ENCODE assay signal across 12 cellular contexts in the genomic region with DNA sequence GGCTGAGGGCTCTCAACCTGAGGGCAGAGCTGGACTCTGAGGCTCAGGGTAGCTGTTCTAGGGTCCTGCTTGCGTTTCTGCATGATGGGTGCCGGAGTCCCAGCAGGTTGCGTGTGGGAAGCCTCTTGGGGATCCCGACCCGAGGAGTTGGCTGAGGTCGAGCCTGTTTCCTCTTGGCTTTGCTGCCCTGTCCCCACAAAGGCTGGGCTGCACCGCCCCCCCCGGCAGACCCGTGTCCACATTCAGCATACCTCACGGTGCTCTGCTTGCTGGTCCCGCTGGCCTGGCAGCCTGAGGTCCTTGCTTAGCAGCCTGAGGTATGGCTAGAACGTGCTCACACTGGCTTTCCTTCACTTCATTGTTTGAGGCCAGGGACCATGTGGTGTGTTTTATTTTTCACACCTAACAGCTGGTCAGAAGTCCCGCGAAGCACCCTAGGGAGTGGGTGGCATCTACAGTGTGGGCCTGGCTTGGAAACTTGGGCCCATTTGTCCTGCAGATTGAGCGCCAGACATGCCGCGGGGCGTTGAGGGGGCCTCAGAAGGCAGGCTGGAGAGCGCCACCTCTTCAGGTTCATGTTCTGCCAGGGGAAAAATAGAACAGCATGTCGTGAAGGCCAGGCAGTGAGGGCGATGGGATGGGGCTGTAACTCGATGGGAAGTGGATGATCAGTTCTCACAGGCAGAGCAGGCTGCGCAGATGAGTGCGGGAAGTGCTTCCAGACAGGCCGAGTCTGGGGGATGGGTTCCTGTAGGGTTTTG. TPM values are rescaled to one million over a fixed set of nuclear protein-coding genes. Genes with fewer than 3 reads are reported as not detected.
DNase-seq lines count a peak whose midpoint lies in the region; ATAC-seq, FAIRE-seq and TF ChIP-seq lines count a peak whose summit lies in the region.
"Had no signal": no experiment of that assay in that cellular context is flagged by ENCODE, and none has a peak within 500 bp of the region (broad histone marks: within the 10 kb centered on the region; RNA-seq: fewer than 3 reads in every experiment).

No MANE protein-coding gene starts in this region.

- no peaks in the 10 kb centered on the region for H3K9me3 ChIP-seq in HepG2 (ENCODE audit: low read length)
- no peaks in the 10 kb centered on the region for H3K9me3 ChIP-seq in right lobe of liver
- H3K9me3 ChIP-seq in left lung, result no peaks in the 10 kb centered on the region
- H3K9me3 ChIP-seq in mammary epithelial cell (replicated peaks; ENCODE audit: insufficient read depth, low read length), result no peaks in the 10 kb centered on the region
- no peaks in the 10 kb centered on the region for H3K9me3 ChIP-seq in SK-N-SH
- H3K9me3 ChIP-seq: mucosa of descending colon had no signal

- H3K9ac ChIP-seq in HepG2 (ENCODE audit: insufficient read depth, low read depth, low read length) (no peak overlapping the region), mammary epithelial cell (ENCODE audit: insufficient read depth, low read length) (no peak overlapping the region), SK-N-SH (no peak overlapping the region)

- POLR2A ChIA-PET in HepG2 (lab: Yijun Ruan, JAX) (interaction anchor here (1.5 to 7.8 kb wide), 2 partner anchors 9 to 10 kb away, joined by 4 to 86 read pairs; a partner anchor contains a TSS), SK-N-SH (lab: Yijun Ruan, JAX) (no interaction called here)

- H3F3A ChIP-seq in SK-N-SH (replicated peaks; ENCODE audit: insufficient read depth), result peaks cover 24% of the 10 kb centered on the region

- TF ChIP-seq EP300 in HepG2 (IDR thresholded peaks at IDR 0.05; ENCODE audit: low read depth in 2 of 2, low read length in 2 of 2) (no peak), HepG2 (CRISPR knock-in tag; IDR thresholded peaks at IDR 0.05; ENCODE audit: borderline replicate concordance) (no peak), SK-N-SH (IDR thresholded peaks at IDR 0.05; ENCODE audit: borderline replicate concordance in 1 of 2, low read depth in 1 of 2, low read length in 1 of 2) (no peak)

- H2AFZ ChIP-seq in HepG2 (ENCODE audit: low read length) (no peak overlapping the region), mammary epithelial cell (ENCODE audit: low read depth, low read length) (no peak overlapping the region), SK-N-SH (ENCODE audit: low read depth) (no peak overlapping the region)

- peaks cover 67 to 92% of the 10 kb centered on the region in 2 experiments for H3K36me3 ChIP-seq in HepG2 (replicated peaks in 1 of 2; ENCODE audit: control insufficient read depth in 1 of 2, insufficient read depth in 2 of 2, low read length in 2 of 2)
- H3K36me3 ChIP-seq in right lobe of liver, result peaks cover 0 to 75% (median 46%) of the 10 kb centered on the region in 4 donors
- peaks cover 0 to 100% of the 10 kb centered on the region in 2 donors for H3K36me3 ChIP-seq in left lung
- H3K36me3 ChIP-seq in mammary epithelial cell (ENCODE audit: insufficient read depth, low read length), result peaks cover 40% of the 10 kb centered on the region
- H3K36me3 ChIP-seq in SK-N-SH (replicated peaks in 1 of 2; ENCODE audit: control insufficient read depth in 1 of 2, insufficient read depth in 2 of 2, low read length in 1 of 2), result peaks cover 44 to 97% of the 10 kb centered on the region in 2 experiments

- H3K9me2 ChIP-seq in SK-N-SH, result no peaks in the 10 kb centered on the region

- H3K79me2 ChIP-seq in HepG2 (ENCODE audit: insufficient read depth, low read length) (no peaks in the 10 kb centered on the region), mammary epithelial cell (ENCODE audit: insufficient read depth, low read length) (peaks cover 11% of the 10 kb centered on the region), SK-N-SH (ENCODE audit: insufficient read depth) (peaks cover 27% of the 10 kb centered on the region; the same call in 1 of the 2 replicates)

- TF ChIP-seq RAD21 in HepG2 (CRISPR knock-in tag; IDR thresholded peaks at IDR 0.05) (no peak), SK-N-SH (IDR thresholded peaks at IDR 0.05; ENCODE audit: low read length) (no peak)

- in situ Hi-C loops in HepG2 (cut with HindIII; ENCODE audit: extremely low pct_ligation_motif_present, low pct_unique_long_range_greater_than_20kb) (no loop called here), mammary epithelial cell (cut with MboI; ENCODE audit: low sequenced_read_pairs in 2 of 2) (loop anchor here in 1 of 2 donors (10.0 kb wide), 1 partner anchor 117 kb away; no protein-coding TSS in a partner anchor)

- H3K4me2 ChIP-seq in HepG2 (ENCODE audit: low read depth, low read length), result no peak overlapping the region
- no peak overlapping the region for H3K4me2 ChIP-seq in mammary epithelial cell (ENCODE audit: insufficient read depth, low read depth, low read length)
- no peak overlapping the region for H3K4me2 ChIP-seq in SK-N-SH

- peaks cover 21% of the 10 kb centered on the region for H4K20me1 ChIP-seq in HepG2 (ENCODE audit: insufficient read depth, low read length)
- no peaks in the 10 kb centered on the region for H4K20me1 ChIP-seq in mammary epithelial cell (ENCODE audit: insufficient read depth, low read length)
- H4K20me1 ChIP-seq in SK-N-SH (ENCODE audit: insufficient read depth), result peaks cover 44% of the 10 kb centered on the region

- ATAC-seq in HepG2 (no peak), right lobe of liver (no peak), left lung (no peak)
- ATAC-seq: mucosa of descending colon had no signal

- CTCF ChIA-PET in HepG2 (lab: Yijun Ruan, JAX; ENCODE audit: low intra/inter-chr PET ratio, low total read pairs) (no interaction called here), mammary epithelial cell (lab: Charles Lee; ENCODE audit: low non-redundant PET) (no interaction called here), SK-N-SH (lab: Yijun Ruan, JAX) (no interaction called here)

- no peak for FAIRE-seq in HepG2 (lab: Jason Lieb, UNC)
- FAIRE-seq: G401.6 had no signal

- H3K27me3 ChIP-seq in HepG2 (ENCODE audit: control insufficient read depth in 1 of 2, insufficient read depth in 2 of 2, low read length in 2 of 2), result no peaks in the 10 kb centered on the region
- H3K27me3 ChIP-seq in right lobe of liver, result no peaks in the 10 kb centered on the region
- H3K27me3 ChIP-seq in left lung, result no peaks in the 10 kb centered on the region
- H3K27me3 ChIP-seq in mammary epithelial cell (ENCODE audit: insufficient read depth, low read length), result no peaks in the 10 kb centered on the region
- no peaks in the 10 kb centered on the region for H3K27me3 ChIP-seq in SK-N-SH (ENCODE audit: insufficient read depth)

- H3K27ac ChIP-seq in HepG2 (ENCODE audit: extremely low read length, insufficient read depth, low read length), result no peak overlapping the region
- H3K27ac ChIP-seq in right lobe of liver, result no peak overlapping the region
- peak overlapping the region; percentile 10 to 74 for H3K27ac ChIP-seq in left lung
- H3K27ac ChIP-seq in mammary epithelial cell (ENCODE audit: insufficient read depth, low read depth, low read length), result no peak overlapping the region
- H3K27ac ChIP-seq in SK-N-SH (ENCODE audit: low read depth in 2 of 2, low read length in 1 of 2), result no peak overlapping the region; a peak in 1 of 4 replicates

- dilution Hi-C loops in mammary epithelial cell (cut with HindIII; ENCODE audit: low sequenced_read_pairs), result no loop called here

- TF ChIP-seq CTCF in HepG2 (CRISPR knock-in tag; IDR thresholded peaks at IDR 0.05) (0 out of 2 replicates have a peak, but pooled peaks have one; percentile 5), right lobe of liver (IDR thresholded peaks at IDR 0.05) (no peak), left lung (IDR thresholded peaks at IDR 0.05) (no peak), mammary epithelial cell (conservative IDR thresholded peaks at IDR 0.05 in 1 of 2, IDR thresholded peaks at IDR 0.05 in 1 of 2; ENCODE audit: extremely low read depth in 1 of 2, insufficient read depth in 1 of 2, low read depth in 1 of 2, low read length in 2 of 2) (no peak), SK-N-SH (IDR thresholded peaks at IDR 0.05) (no peak)

- intact Hi-C loops in HepG2 (cut with micrococcal nuclease; ENCODE audit: unreplicated experiment) (no loop called here), right lobe of liver (cut with DNase I) (loop anchor here (10.0 kb wide), 1 partner anchor 117 kb away; no protein-coding TSS in a partner anchor), left lung (cut with DNase I) (no loop called here), mammary epithelial cell (cut with micrococcal nuclease) (no loop called here)

- BruUV-seq in HepG2 (replicated peaks; lab: Mats Ljungman, UMichigan), result no TSS peak
- no TSS peak for BruUV-seq in mammary epithelial cell (replicated peaks; lab: Mats Ljungman, UMichigan)

- 98% methylated on average over 21 of the region's 25 CpGs for WGBS in HepG2 (ENCODE audit: low lambda C conversion rate)
- WGBS in right lobe of liver (ENCODE audit: insufficient coverage, low coverage, low lambda C conversion rate, missing lambda C conversion rate), result 75% methylated on average over 6 of the region's 25 CpGs
- 93% methylated on average over 24 of the region's 25 CpGs for WGBS in mammary epithelial cell (ENCODE audit: low coverage, missing lambda C conversion rate)
- WGBS in SK-N-SH (ENCODE audit: low lambda C conversion rate), result 95% methylated on average over 21 of the region's 25 CpGs

- H3K4me3 ChIP-seq in HepG2 (replicated peaks in 1 of 3; ENCODE audit: insufficient read depth in 1 of 3, low read depth in 2 of 3, low read length in 3 of 3) (no peak overlapping the region), right lobe of liver (no peak overlapping the region), left lung (no peak overlapping the region), mammary epithelial cell (replicated peaks in 1 of 3; ENCODE audit: insufficient read depth in 1 of 3, low read depth in 2 of 3, low read length in 3 of 3) (no peak overlapping the region), SK-N-SH (ENCODE audit: low read depth in 2 of 2, low read length in 1 of 2) (no peak overlapping the region)
- H3K4me3 ChIP-seq: mucosa of descending colon, skin epidermis had no signal

- DNase-seq in HepG2 (ENCODE audit: low spot score) (no peak), right lobe of liver (no peak), left lung (peak in 1 of 2 donors; percentile 60), mammary epithelial cell (no peak), SK-N-SH (no peak), amniotic stem cell (lab: John Stamatoyannopoulos, UW) (no peak)
- DNase-seq: activated CD4-positive, CD25-positive, alpha-beta regulatory T cell; mucosa of descending colon; NCI-H1092 treated with DMSO at 0.1 percent for 48 hours; NCI-H510A treated with DMSO at 0.1 percent for 48 hours had no signal

- H3K4me1 ChIP-seq in HepG2 (ENCODE audit: insufficient read depth, low read length) (peaks cover 31% of the 10 kb centered on the region), right lobe of liver (peaks cover 0 to 17% (median 6%) of the 10 kb centered on the region in 4 donors), left lung (peaks cover 0 to 46% of the 10 kb centered on the region in 2 donors), mammary epithelial cell (ENCODE audit: insufficient read depth, low read length) (no peaks in the 10 kb centered on the region), SK-N-SH (ENCODE audit: control insufficient read depth in 1 of 2, insufficient read depth in 2 of 2, low read depth in 1 of 2, low read length in 1 of 2) (no peaks in the 10 kb centered on the region; a peak in 1 of 4 replicates)

- TF ChIP-seq POLR2A in HepG2 (IDR thresholded peaks at IDR 0.05; ENCODE audit: insufficient read depth in 1 of 2, low read depth in 2 of 2, low read length in 2 of 2) (no peak), right lobe of liver (IDR thresholded peaks at IDR 0.05) (no peak)

RNA-seq across cellular contexts. Expression of a gene that starts 9.5 kb away (rescaled TPM):
- total RNA-seq in HepG2 (2016; rRNA removed; fragmentation: Illumina TruSeq; extraction: Trizol) (77.7 and 79.2 TPM in 2 replicates), right lobe of liver (10 to 100 TPM in 5 of 6 experiments, 1 to 10 TPM in 1; 9.5 to 19.8 (median 14.2) TPM), left lung (10 to 100 TPM; 36.0 to 36.2 TPM), mammary epithelial cell (10 to 100 TPM; 31.5 to 36.3 TPM)
- 24.5 and 25.5 TPM in 2 replicates for total RNA-seq in HepG2 (2016; cell fraction: cytosol; rRNA removed; fragmentation: Illumina TruSeq; extraction: Trizol; ENCODE audit: low read depth)
- total RNA-seq in HepG2 (2016; cell fraction: insoluble cytoplasmic fraction; rRNA removed; fragmentation: Illumina TruSeq; extraction: Trizol), result 67.6 and 79.5 TPM in 2 replicates
- 64.7 and 64.9 TPM in 2 replicates for total RNA-seq in HepG2 (2016; cell fraction: membrane; rRNA removed; fragmentation: Illumina TruSeq; extraction: Trizol)
- 45.7 and 51.1 TPM in 2 replicates for total RNA-seq in HepG2 (2016; cell fraction: nucleus; rRNA removed; fragmentation: Illumina TruSeq; extraction: Trizol)
- polyA plus RNA-seq in HepG2 (2011; rRNA removed) (43.3 and 50.4 TPM in 2 replicates), mammary epithelial cell (20.3 TPM), SK-N-SH (2012; rRNA removed) (52.2 and 64.6 TPM in 2 replicates)
- polyA plus RNA-seq in HepG2 (2011; cell fraction: cytosol; rRNA removed), result 24.6 and 38.4 TPM in 2 replicates
- 68.1 and 80.1 TPM in 2 replicates for polyA plus RNA-seq in HepG2 (2011; cell fraction: nucleus; rRNA removed)
- 35.5 and 43.9 TPM in 2 replicates for polyA plus RNA-seq in HepG2 (2012)
- 15.6 and 19.3 TPM in 2 replicates for polyA plus RNA-seq in HepG2 (2016; cell fraction: cytosol; fragmentation: Illumina TruSeq; extraction: Trizol; ENCODE audit: low read depth)
- 70.8 and 83.3 TPM in 2 replicates for polyA plus RNA-seq in HepG2 (2016; cell fraction: insoluble cytoplasmic fraction; fragmentation: Illumina TruSeq; extraction: Trizol; ENCODE audit: low read depth)
- polyA plus RNA-seq in HepG2 (2016; cell fraction: membrane; fragmentation: Illumina TruSeq; extraction: Trizol; ENCODE audit: low read depth), result 38.0 and 40.1 TPM in 2 replicates
- 84.6 and 88.2 TPM in 2 replicates for polyA plus RNA-seq in HepG2 (2016; cell fraction: nucleus; fragmentation: Illumina TruSeq; extraction: Trizol; ENCODE audit: insufficient read depth, low read depth)
- 41.0 and 77.9 TPM in 2 replicates for polyA minus RNA-seq in HepG2 (2011; rRNA and poly(A)+ RNA removed; ENCODE audit: low replicate concordance)
- 22.8 and 27.3 TPM in 2 replicates for polyA minus RNA-seq in HepG2 (2011; cell fraction: cytosol; rRNA and poly(A)+ RNA removed)
- polyA minus RNA-seq in HepG2 (2011; cell fraction: nucleus; rRNA and poly(A)+ RNA removed), result 35.0 and 37.7 TPM in 2 replicates
- polyA minus RNA-seq in mammary epithelial cell, result 20.6 TPM
- 36.9 and 51.7 TPM in 2 replicates for polyA plus RNA-seq in SK-N-SH (2012; cell fraction: cytosol; rRNA removed)
- 45.2 and 49.2 TPM in 2 replicates for polyA plus RNA-seq in SK-N-SH (2012; cell fraction: nucleus; rRNA removed)

RNA-seq across cellular contexts. Expression of a gene that starts 11.5 kb away (rescaled TPM):
- total RNA-seq in HepG2 (2016; rRNA removed; fragmentation: Illumina TruSeq; extraction: Trizol) (531 and 639 TPM in 2 replicates), right lobe of liver (100 to 1,000 TPM; 108 to 268 (median 116) TPM), left lung (100 to 1,000 TPM; 180 to 296 TPM), mammary epithelial cell (100 to 1,000 TPM; 173 to 303 TPM)
- total RNA-seq in HepG2 (2016; cell fraction: cytosol; rRNA removed; fragmentation: Illumina TruSeq; extraction: Trizol; ENCODE audit: low read depth), result 280 and 300 TPM in 2 replicates
- 555 and 661 TPM in 2 replicates for total RNA-seq in HepG2 (2016; cell fraction: insoluble cytoplasmic fraction; rRNA removed; fragmentation: Illumina TruSeq; extraction: Trizol)
- total RNA-seq in HepG2 (2016; cell fraction: membrane; rRNA removed; fragmentation: Illumina TruSeq; extraction: Trizol), result 259 and 300 TPM in 2 replicates
- 259 and 270 TPM in 2 replicates for total RNA-seq in HepG2 (2016; cell fraction: nucleus; rRNA removed; fragmentation: Illumina TruSeq; extraction: Trizol)
- polyA plus RNA-seq in HepG2 (2011; rRNA removed) (571 and 631 TPM in 2 replicates), mammary epithelial cell (575 TPM), SK-N-SH (2012; rRNA removed) (687 and 801 TPM in 2 replicates)
- 539 and 602 TPM in 2 replicates for polyA plus RNA-seq in HepG2 (2011; cell fraction: cytosol; rRNA removed)
- 375 and 401 TPM in 2 replicates for polyA plus RNA-seq in HepG2 (2011; cell fraction: nucleus; rRNA removed)
- polyA plus RNA-seq in HepG2 (2012), result 283 and 330 TPM in 2 replicates
- 290 and 328 TPM in 2 replicates for polyA plus RNA-seq in HepG2 (2016; cell fraction: cytosol; fragmentation: Illumina TruSeq; extraction: Trizol; ENCODE audit: low read depth)
- 656 and 720 TPM in 2 replicates for polyA plus RNA-seq in HepG2 (2016; cell fraction: insoluble cytoplasmic fraction; fragmentation: Illumina TruSeq; extraction: Trizol; ENCODE audit: low read depth)
- 233 and 270 TPM in 2 replicates for polyA plus RNA-seq in HepG2 (2016; cell fraction: membrane; fragmentation: Illumina TruSeq; extraction: Trizol; ENCODE audit: low read depth)
- polyA plus RNA-seq in HepG2 (2016; cell fraction: nucleus; fragmentation: Illumina TruSeq; extraction: Trizol; ENCODE audit: insufficient read depth, low read depth), result 418 and 431 TPM in 2 replicates
- 380 and 541 TPM in 2 replicates for polyA minus RNA-seq in HepG2 (2011; rRNA and poly(A)+ RNA removed; ENCODE audit: low replicate concordance)
- 93.0 and 111 TPM in 2 replicates for polyA minus RNA-seq in HepG2 (2011; cell fraction: cytosol; rRNA and poly(A)+ RNA removed)
- polyA minus RNA-seq in HepG2 (2011; cell fraction: nucleus; rRNA and poly(A)+ RNA removed), result 111 and 120 TPM in 2 replicates
- 118 TPM for polyA minus RNA-seq in mammary epithelial cell
- 613 and 674 TPM in 2 replicates for polyA plus RNA-seq in SK-N-SH (2012; cell fraction: cytosol; rRNA removed)
- polyA plus RNA-seq in SK-N-SH (2012; cell fraction: nucleus; rRNA removed), result 549 and 666 TPM in 2 replicates

RNA-seq across cellular contexts. Expression of a gene that starts 11.8 kb away (rescaled TPM):
- total RNA-seq in HepG2 (2016; rRNA removed; fragmentation: Illumina TruSeq; extraction: Trizol) (15.3 and 17.8 TPM in 2 replicates), right lobe of liver (10 to 100 TPM; 14.1 to 26.5 (median 23.7) TPM), left lung (10 to 100 TPM; 14.6 to 14.9 TPM), mammary epithelial cell (10 to 100 TPM; 16.3 to 20.6 TPM)
- total RNA-seq in HepG2 (2016; cell fraction: cytosol; rRNA removed; fragmentation: Illumina TruSeq; extraction: Trizol; ENCODE audit: low read depth), result 8.6 and 10.0 TPM in 2 replicates
- total RNA-seq in HepG2 (2016; cell fraction: insoluble cytoplasmic fraction; rRNA removed; fragmentation: Illumina TruSeq; extraction: Trizol), result 14.3 and 17.3 TPM in 2 replicates
- total RNA-seq in HepG2 (2016; cell fraction: membrane; rRNA removed; fragmentation: Illumina TruSeq; extraction: Trizol), result 13.2 and 13.6 TPM in 2 replicates
- total RNA-seq in HepG2 (2016; cell fraction: nucleus; rRNA removed; fragmentation: Illumina TruSeq; extraction: Trizol), result 21.3 and 26.0 TPM in 2 replicates
- polyA plus RNA-seq in HepG2 (2011; rRNA removed) (27.6 and 32.0 TPM in 2 replicates), mammary epithelial cell (10.4 TPM), SK-N-SH (2012; rRNA removed) (10.7 and 13.1 TPM in 2 replicates)
- polyA plus RNA-seq in HepG2 (2011; cell fraction: cytosol; rRNA removed), result 13.9 and 24.3 TPM in 2 replicates
- 94.6 and 141 TPM in 2 replicates for polyA plus RNA-seq in HepG2 (2011; cell fraction: nucleus; rRNA removed)
- 16.9 and 17.6 TPM in 2 replicates for polyA plus RNA-seq in HepG2 (2012)
- 2.6 and 2.8 TPM in 2 replicates for polyA plus RNA-seq in HepG2 (2016; cell fraction: cytosol; fragmentation: Illumina TruSeq; extraction: Trizol; ENCODE audit: low read depth)
- polyA plus RNA-seq in HepG2 (2016; cell fraction: insoluble cytoplasmic fraction; fragmentation: Illumina TruSeq; extraction: Trizol; ENCODE audit: low read depth), result 12.8 and 13.4 TPM in 2 replicates
- 5.4 and 6.3 TPM in 2 replicates for polyA plus RNA-seq in HepG2 (2016; cell fraction: membrane; fragmentation: Illumina TruSeq; extraction: Trizol; ENCODE audit: low read depth)
- polyA plus RNA-seq in HepG2 (2016; cell fraction: nucleus; fragmentation: Illumina TruSeq; extraction: Trizol; ENCODE audit: insufficient read depth, low read depth), result 60.6 and 69.1 TPM in 2 replicates
- 32.8 and 53.5 TPM in 2 replicates for polyA minus RNA-seq in HepG2 (2011; rRNA and poly(A)+ RNA removed; ENCODE audit: low replicate concordance)
- polyA minus RNA-seq in HepG2 (2011; cell fraction: cytosol; rRNA and poly(A)+ RNA removed), result 14.5 and 16.4 TPM in 2 replicates
- polyA minus RNA-seq in HepG2 (2011; cell fraction: nucleus; rRNA and poly(A)+ RNA removed), result 30.1 and 33.4 TPM in 2 replicates
- 17.7 TPM for polyA minus RNA-seq in mammary epithelial cell
- polyA plus RNA-seq in SK-N-SH (2012; cell fraction: cytosol; rRNA removed), result 6.1 and 7.6 TPM in 2 replicates
- polyA plus RNA-seq in SK-N-SH (2012; cell fraction: nucleus; rRNA removed), result 38.4 and 51.9 TPM in 2 replicates

RNA-seq across cellular contexts. Expression of a gene that starts 51.1 kb away (rescaled TPM):
- 31.3 and 37.8 TPM in 2 replicates for total RNA-seq in HepG2 (2016; rRNA removed; fragmentation: Illumina TruSeq; extraction: Trizol)
- 14.9 and 15.3 TPM in 2 replicates for total RNA-seq in HepG2 (2016; cell fraction: cytosol; rRNA removed; fragmentation: Illumina TruSeq; extraction: Trizol; ENCODE audit: low read depth)
- 30.0 and 35.2 TPM in 2 replicates for total RNA-seq in HepG2 (2016; cell fraction: insoluble cytoplasmic fraction; rRNA removed; fragmentation: Illumina TruSeq; extraction: Trizol)
- total RNA-seq in HepG2 (2016; cell fraction: membrane; rRNA removed; fragmentation: Illumina TruSeq; extraction: Trizol), result 20.4 and 23.8 TPM in 2 replicates
- total RNA-seq in HepG2 (2016; cell fraction: nucleus; rRNA removed; fragmentation: Illumina TruSeq; extraction: Trizol), result 23.8 and 28.4 TPM in 2 replicates
- polyA plus RNA-seq in HepG2 (2011; rRNA removed), result 20.4 and 22.5 TPM in 2 replicates
- polyA plus RNA-seq in HepG2 (2011; cell fraction: cytosol; rRNA removed), result 19.5 and 23.4 TPM in 2 replicates
- 31.1 and 31.2 TPM in 2 replicates for polyA plus RNA-seq in HepG2 (2011; cell fraction: nucleus; rRNA removed)
- polyA plus RNA-seq in HepG2 (2012), result 21.4 and 26.9 TPM in 2 replicates
- 13.5 and 13.6 TPM in 2 replicates for polyA plus RNA-seq in HepG2 (2016; cell fraction: cytosol; fragmentation: Illumina TruSeq; extraction: Trizol; ENCODE audit: low read depth)
- polyA plus RNA-seq in HepG2 (2016; cell fraction: insoluble cytoplasmic fraction; fragmentation: Illumina TruSeq; extraction: Trizol; ENCODE audit: low read depth), result 33.7 and 36.3 TPM in 2 replicates
- polyA plus RNA-seq in HepG2 (2016; cell fraction: membrane; fragmentation: Illumina TruSeq; extraction: Trizol; ENCODE audit: low read depth), result 18.0 and 19.8 TPM in 2 replicates
- polyA plus RNA-seq in HepG2 (2016; cell fraction: nucleus; fragmentation: Illumina TruSeq; extraction: Trizol; ENCODE audit: insufficient read depth, low read depth), result 87.6 and 92.7 TPM in 2 replicates
- polyA minus RNA-seq in HepG2 (2011; rRNA and poly(A)+ RNA removed; ENCODE audit: low replicate concordance), result 27.2 and 36.2 TPM in 2 replicates
- polyA minus RNA-seq in HepG2 (2011; cell fraction: cytosol; rRNA and poly(A)+ RNA removed), result 13.0 and 15.4 TPM in 2 replicates
- polyA minus RNA-seq in HepG2 (2011; cell fraction: nucleus; rRNA and poly(A)+ RNA removed), result 16.7 and 20.9 TPM in 2 replicates
- 10 to 100 TPM; 27.0 to 45.6 (median 31.8) TPM for total RNA-seq in right lobe of liver
- total RNA-seq in left lung, result 10 to 100 TPM; 25.5 to 29.6 TPM
- total RNA-seq in mammary epithelial cell, result 10 to 100 TPM; 20.7 to 38.6 TPM
- 28.2 TPM for polyA plus RNA-seq in mammary epithelial cell
- polyA minus RNA-seq in mammary epithelial cell, result 8.8 TPM
- polyA plus RNA-seq in SK-N-SH (2012; rRNA removed), result 36.6 and 42.9 TPM in 2 replicates
- polyA plus RNA-seq in SK-N-SH (2012; cell fraction: cytosol; rRNA removed), result 25.8 and 27.8 TPM in 2 replicates
- polyA plus RNA-seq in SK-N-SH (2012; cell fraction: nucleus; rRNA removed), result 66.8 and 75.1 TPM in 2 replicates

Comparison
In these comparisons a context has a peak if more than half of its experiments do, and no peak if none do; other contexts are left out.
1. intact Hi-C loops: an anchor here in right lobe of liver (10.0 kb wide); none called in HepG2, left lung and mammary epithelial cell.
2. H3K27ac ChIP-seq: peak in left lung (2 of 2); none in HepG2 (single experiment), right lobe of liver (0 of 3), mammary epithelial cell (single experiment) and SK-N-SH (0 of 2).